ENCODE assay signal across 1 cellular context in genomic region chr11:67282155-67282875, GRCh38.
TF ChIP-seq lines count a peak whose summit lies in the region.

No MANE protein-coding gene starts in this region.

TF ChIP-seq in K562, 482 proteins besides CTCF, POLR2A, EP300 and RAD21:
- TF ChIP-seq ZNF76 (CRISPR knock-in tag; IDR thresholded peaks at IDR 0.05; ENCODE audit: borderline replicate concordance) = no peak
- peak; percentile 16 for TF ChIP-seq POLR2G (IDR thresholded peaks at IDR 0.05; ENCODE audit: low read depth, low read length)
